8 cellular contexts compared by ENCODE assay signal in the genomic region with DNA sequence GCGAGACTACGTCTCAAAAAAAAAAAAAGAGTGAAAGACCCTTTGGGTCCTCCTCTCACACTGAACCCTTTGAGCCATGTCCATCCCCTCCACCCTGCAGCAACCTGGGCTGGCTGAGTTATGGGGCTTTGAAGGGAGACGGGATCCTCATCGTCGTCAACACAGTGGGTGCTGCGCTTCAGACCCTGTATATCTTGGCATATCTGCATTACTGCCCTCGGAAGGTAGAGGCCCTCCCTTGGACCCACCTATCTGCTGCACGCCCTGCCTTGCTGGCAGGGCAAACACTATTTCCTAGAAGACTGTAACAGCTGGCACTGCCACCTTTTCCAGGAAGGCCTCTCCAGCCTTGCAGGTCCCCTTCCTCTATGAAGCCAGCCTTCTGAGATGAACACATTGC. TPM values are rescaled to one million over a fixed set of nuclear protein-coding genes. Genes with fewer than 3 reads are reported as not detected.
DNase-seq lines count a peak whose midpoint lies in the region; ATAC-seq and TF ChIP-seq lines count a peak whose summit lies in the region.

No MANE protein-coding gene starts in this region.

- H3K9me3 Mint-ChIP-seq in GM23338 = no peaks in the 10 kb centered on the region
- no peaks in the 10 kb centered on the region for H3K9me3 Mint-ChIP-seq in progenitor cell of endocrine pancreas (ENCODE audit: low read depth)

- 0 out of 2 replicates have a peak overlapping the region, but pooled peaks have one; percentile 88 for H2AFZ ChIP-seq in GM23338

- H3K27ac Mint-ChIP-seq in GM23338 (no peak overlapping the region; the same call in 1 of the 2 replicates), progenitor cell of endocrine pancreas (peak overlapping the region; percentile 99)

- H3K27me3 Mint-ChIP-seq in GM23338 (ENCODE audit: insufficient read depth, low read depth, poor library complexity) (peaks cover 17% of the 10 kb centered on the region), progenitor cell of endocrine pancreas (peaks cover 7% of the 10 kb centered on the region)

- peak; percentile 25 for DNase-seq in GM23338 (ENCODE audit: low spot score)
- no peak for DNase-seq in SJSA1 (ENCODE audit: low read depth in 1 of 2, low spot score in 2 of 2)
- DNase-seq in epithelial cell of prostate (ENCODE audit: low read depth, low spot score) = no peak
- DNase-seq in progenitor cell of endocrine pancreas (ENCODE audit: low spot score, unreplicated experiment) = no peak
- no peak for DNase-seq in NCI-H2196 (lab: John Stamatoyannopoulos, UW; ENCODE audit: unreplicated experiment)
- DNase-seq in UCSD-AML1 (lab: John Stamatoyannopoulos, UW; ENCODE audit: unreplicated experiment) = no peak
- DNase-seq in NCI-H2171 (lab: John Stamatoyannopoulos, UW) = no peak

- peak overlapping the region; percentile 95 for H3K4me2 ChIP-seq in GM23338

- ATAC-seq in GM23338 = no peak
- ATAC-seq in HG03457 (IDR thresholded peaks at IDR 0.05; ENCODE audit: unreplicated experiment) = no peak

- H3F3A ChIP-seq in GM23338 (replicated peaks; ENCODE audit: low read depth) = peaks cover 28% of the 10 kb centered on the region

- peaks cover 13% of the 10 kb centered on the region for H3K4me1 Mint-ChIP-seq in GM23338
- peaks cover 21% of the 10 kb centered on the region for H3K4me1 Mint-ChIP-seq in progenitor cell of endocrine pancreas (ENCODE audit: low read depth)

- peak overlapping the region; percentile 82 for H3K4me3 ChIP-seq in GM23338
- peak overlapping the region; percentile 50 for H3K4me3 ChIP-seq in SJSA1

- peaks cover 22% of the 10 kb centered on the region for H3K79me2 ChIP-seq in GM23338 (replicated peaks; ENCODE audit: insufficient read depth)

- H3K27ac ChIP-seq in GM23338 (ENCODE audit: low read depth) (peak overlapping the region; percentile 95; the same call in 1 of the 2 replicates), SJSA1 (no peak overlapping the region; the same call in 1 of the 2 replicates), epithelial cell of prostate (peak overlapping the region; percentile 99)

- H3K4me3 Mint-ChIP-seq in GM23338 = peak overlapping the region; percentile 94
- peak overlapping the region; percentile 97 for H3K4me3 Mint-ChIP-seq in progenitor cell of endocrine pancreas (ENCODE audit: low read depth)

- peaks cover 13% of the 10 kb centered on the region for H4K20me1 ChIP-seq in GM23338 (replicated peaks; ENCODE audit: insufficient read depth)

- H3K36me3 ChIP-seq in GM23338 (ENCODE audit: insufficient read depth) (no peaks in the 10 kb centered on the region), SJSA1 (peaks cover 30% of the 10 kb centered on the region)

- no peaks in the 10 kb centered on the region for H3K9me2 ChIP-seq in GM23338 (ENCODE audit: insufficient read depth)

- H3K4me1 ChIP-seq in GM23338 (ENCODE audit: insufficient read depth) (peaks cover 16% of the 10 kb centered on the region), SJSA1 (replicated peaks) (peaks cover 34% of the 10 kb centered on the region)

- H3K27me3 ChIP-seq in GM23338 (ENCODE audit: insufficient read depth) (peaks cover 5% of the 10 kb centered on the region), SJSA1 (replicated peaks) (no peaks in the 10 kb centered on the region; the same call in 1 of the 2 replicates)

- no peaks in the 10 kb centered on the region for H3K9me3 ChIP-seq in SJSA1 (replicated peaks)

- no peak for TF ChIP-seq CTCF in GM23338 (conservative IDR thresholded peaks at IDR 0.05; ENCODE audit: low read depth in 2 of 2)
- TF ChIP-seq CTCF in progenitor cell of endocrine pancreas (IDR thresholded peaks at IDR 0.05; ENCODE audit: unreplicated experiment) = no peak

- H3K36me3 Mint-ChIP-seq in GM23338 (ENCODE audit: low read depth) = peaks cover 19% of the 10 kb centered on the region
- peaks cover 11% of the 10 kb centered on the region for H3K36me3 Mint-ChIP-seq in progenitor cell of endocrine pancreas (ENCODE audit: insufficient read depth)

TF ChIP-seq in GM23338, 12 proteins besides CTCF, POLR2A, EP300 and RAD21 (continues in another document):
- no peak for TF ChIP-seq POLR2AphosphoS5 (IDR thresholded peaks at IDR 0.05; ENCODE audit: low read depth)
- no peak for TF ChIP-seq ZNF331 (CRISPR knock-in tag; IDR thresholded peaks at IDR 0.05; ENCODE audit: low read depth)
- TF ChIP-seq, protein P1, sequence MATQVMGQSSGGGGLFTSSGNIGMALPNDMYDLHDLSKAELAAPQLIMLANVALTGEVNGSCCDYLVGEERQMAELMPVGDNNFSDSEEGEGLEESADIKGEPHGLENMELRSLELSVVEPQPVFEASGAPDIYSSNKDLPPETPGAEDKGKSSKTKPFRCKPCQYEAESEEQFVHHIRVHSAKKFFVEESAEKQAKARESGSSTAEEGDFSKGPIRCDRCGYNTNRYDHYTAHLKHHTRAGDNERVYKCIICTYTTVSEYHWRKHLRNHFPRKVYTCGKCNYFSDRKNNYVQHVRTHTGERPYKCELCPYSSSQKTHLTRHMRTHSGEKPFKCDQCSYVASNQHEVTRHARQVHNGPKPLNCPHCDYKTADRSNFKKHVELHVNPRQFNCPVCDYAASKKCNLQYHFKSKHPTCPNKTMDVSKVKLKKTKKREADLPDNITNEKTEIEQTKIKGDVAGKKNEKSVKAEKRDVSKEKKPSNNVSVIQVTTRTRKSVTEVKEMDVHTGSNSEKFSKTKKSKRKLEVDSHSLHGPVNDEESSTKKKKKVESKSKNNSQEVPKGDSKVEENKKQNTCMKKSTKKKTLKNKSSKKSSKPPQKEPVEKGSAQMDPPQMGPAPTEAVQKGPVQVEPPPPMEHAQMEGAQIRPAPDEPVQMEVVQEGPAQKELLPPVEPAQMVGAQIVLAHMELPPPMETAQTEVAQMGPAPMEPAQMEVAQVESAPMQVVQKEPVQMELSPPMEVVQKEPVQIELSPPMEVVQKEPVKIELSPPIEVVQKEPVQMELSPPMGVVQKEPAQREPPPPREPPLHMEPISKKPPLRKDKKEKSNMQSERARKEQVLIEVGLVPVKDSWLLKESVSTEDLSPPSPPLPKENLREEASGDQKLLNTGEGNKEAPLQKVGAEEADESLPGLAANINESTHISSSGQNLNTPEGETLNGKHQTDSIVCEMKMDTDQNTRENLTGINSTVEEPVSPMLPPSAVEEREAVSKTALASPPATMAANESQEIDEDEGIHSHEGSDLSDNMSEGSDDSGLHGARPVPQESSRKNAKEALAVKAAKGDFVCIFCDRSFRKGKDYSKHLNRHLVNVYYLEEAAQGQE (IDR thresholded peaks at IDR 0.05; ENCODE audit: unreplicated experiment) = no peak
- no peak for TF ChIP-seq EZH2 (IDR thresholded peaks at IDR 0.05; ENCODE audit: low read depth, unreplicated experiment)

RNA-seq across cellular contexts. Expression of a gene that starts 1.1 kb away (rescaled TPM):
- 30.0 and 50.5 TPM in 2 replicates for total RNA-seq in GM23338 (2014; rRNA removed; shearing (Covaris generic))
- 63.9 and 65.4 TPM in 2 replicates for polyA plus RNA-seq in GM23338 (2016; fragmentation: Nextera tagmentation; extraction: Ambion mirVana)
- total RNA-seq in SJSA1 (2014; rRNA removed; shearing (Covaris generic)) = 9.9 and 23.4 TPM in 2 replicates
- total RNA-seq in progenitor cell of endocrine pancreas = 33.3 and 35.5 TPM in 2 replicates

RNA-seq across cellular contexts. Expression of a gene that starts 3.6 kb away (rescaled TPM):
- total RNA-seq in GM23338 (2014; rRNA removed; shearing (Covaris generic)) = 13.6 and 19.2 TPM in 2 replicates
- polyA plus RNA-seq in GM23338 (2016; fragmentation: Nextera tagmentation; extraction: Ambion mirVana) = 71.4 and 76.5 TPM in 2 replicates
- 40.7 and 76.6 TPM in 2 replicates for total RNA-seq in SJSA1 (2014; rRNA removed; shearing (Covaris generic))
- 45.6 and 49.3 TPM in 2 replicates for total RNA-seq in progenitor cell of endocrine pancreas

RNA-seq across cellular contexts. Expression of a gene that starts 9.1 kb away (rescaled TPM):
- 2.1 and 5.1 TPM in 2 replicates for total RNA-seq in GM23338 (2014; rRNA removed; shearing (Covaris generic))
- 3.2 and 5.1 TPM in 2 replicates for polyA plus RNA-seq in GM23338 (2016; fragmentation: Nextera tagmentation; extraction: Ambion mirVana)
- total RNA-seq in SJSA1 (2014; rRNA removed; shearing (Covaris generic)) = 0.89 and 0.91 TPM in 2 replicates
- 22.1 and 22.2 TPM in 2 replicates for total RNA-seq in progenitor cell of endocrine pancreas

RNA-seq across cellular contexts. Expression of a gene that starts 36.4 kb away (rescaled TPM):
- total RNA-seq in GM23338 (2014; rRNA removed; shearing (Covaris generic)) = 101 and 106 TPM in 2 replicates
- 579 and 628 TPM in 2 replicates for polyA plus RNA-seq in GM23338 (2016; fragmentation: Nextera tagmentation; extraction: Ambion mirVana)
- total RNA-seq in SJSA1 (2014; rRNA removed; shearing (Covaris generic)) = 61.7 and 94.8 TPM in 2 replicates
- 146 and 149 TPM in 2 replicates for total RNA-seq in progenitor cell of endocrine pancreas

RNA-seq across cellular contexts. Expression of a gene that starts 36.9 kb away (rescaled TPM):
- 15.4 and 18.8 TPM in 2 replicates for total RNA-seq in GM23338 (2014; rRNA removed; shearing (Covaris generic))
- polyA plus RNA-seq in GM23338 (2016; fragmentation: Nextera tagmentation; extraction: Ambion mirVana) = 7.4 and 8.1 TPM in 2 replicates
- total RNA-seq in SJSA1 (2014; rRNA removed; shearing (Covaris generic)) = 0.21 and 1.1 TPM in 2 replicates
- total RNA-seq in progenitor cell of endocrine pancreas = 21.1 and 25.7 TPM in 2 replicates
